In genomic region chr10:124290095-124290795, GRCh38 we compare ENCODE assay signal across 9 cellular contexts.
DNase-seq lines count a peak whose midpoint lies in the region; ATAC-seq and TF ChIP-seq lines count a peak whose summit lies in the region.
"Had no signal": no experiment of that assay in that cellular context is flagged by ENCODE, and none has a peak within 500 bp of the region (broad histone marks: within the 10 kb centered on the region; RNA-seq: fewer than 3 reads in every experiment).

No MANE protein-coding gene starts in this region.

- H3K4me3 ChIP-seq in gastroesophageal sphincter, result no peak overlapping the region
- no peak overlapping the region for H3K4me3 ChIP-seq in esophagus squamous epithelium

- H3K27ac ChIP-seq in gastroesophageal sphincter (no peak overlapping the region), esophagus squamous epithelium (peak overlapping the region in 2 of 4 donors; percentile 46 to 47)

- intact Hi-C loops in cardiac septum (cut with DNase I), result no loop called here
- intact Hi-C loops in esophagus squamous epithelium (cut with DNase I), result no loop called here
- intact Hi-C loops in activated CD4-positive, alpha-beta memory T cell treated with anti-CD3 and anti-CD28 coated beads for 36 hours (cut with micrococcal nuclease), result loop anchor here (10.0 kb wide), 1 partner anchor 95 kb away; no protein-coding TSS in a partner anchor

- no peak for TF ChIP-seq EP300 in gastroesophageal sphincter (IDR thresholded peaks at IDR 0.05)

- no peak overlapping the region for H3K27ac Mint-ChIP-seq in activated CD4-positive, alpha-beta memory T cell treated with anti-CD3 and anti-CD28 coated beads for 36 hours
- H3K27ac Mint-ChIP-seq: naive B cell had no signal

- no peak for TF ChIP-seq CTCF in gastroesophageal sphincter (IDR thresholded peaks at IDR 0.05)
- no peak for TF ChIP-seq CTCF in esophagus squamous epithelium (IDR thresholded peaks at IDR 0.05)

- DNase-seq in COLO668 (lab: John Stamatoyannopoulos, UW; ENCODE audit: unreplicated experiment) (peak; percentile 6), NCI-H345 treated with DMSO at 0.1 percent for 48 hours (lab: John Stamatoyannopoulos, UW; ENCODE audit: unreplicated experiment) (peak; percentile 2), cardiac septum (ENCODE audit: low spot score) (peak; percentile 76), esophagus squamous epithelium (lab: John Stamatoyannopoulos, UW) (no peak)
- DNase-seq in stimulated activated CD4-positive, alpha-beta T cell treated with anti-CD3 and anti-CD28 coated beads, Interleukin-2, amount 100 ng/mL, for 48 hours, result no peak
- DNase-seq in activated CD4-positive, alpha-beta memory T cell treated with anti-CD3 and anti-CD28 coated beads for 36 hours, result no peak
- DNase-seq: naive B cell had no signal

- no peaks in the 10 kb centered on the region for H3K9me3 Mint-ChIP-seq in activated CD4-positive, alpha-beta memory T cell treated with anti-CD3 and anti-CD28 coated beads for 36 hours

- 56 to 66% methylated on average over 4 of the region's 14 CpGs for WGBS in gastroesophageal sphincter (ENCODE audit: low coverage in 1 of 2), 2 donors
- 65 to 66% methylated on average over 11 to 14 of the region's 14 CpGs for WGBS in esophagus squamous epithelium, 2 donors

- CTCF ChIA-PET in activated CD4-positive, alpha-beta memory T cell treated with anti-CD3 and anti-CD28 coated beads for 36 hours (lab: Charles Lee), result interaction anchor here (1.6 kb wide), 1 partner anchor 294 kb away, joined by 3 read pairs; no protein-coding TSS in a partner anchor

- no peaks in the 10 kb centered on the region for H3K27me3 ChIP-seq in gastroesophageal sphincter
- H3K27me3 ChIP-seq in esophagus squamous epithelium, result peaks cover 0 to 14% (median 0%) of the 10 kb centered on the region in 4 donors

- H3K4me3 Mint-ChIP-seq in activated CD4-positive, alpha-beta memory T cell treated with anti-CD3 and anti-CD28 coated beads for 36 hours, result no peak overlapping the region
- H3K4me3 Mint-ChIP-seq: naive B cell had no signal

- H3K36me3 Mint-ChIP-seq in activated CD4-positive, alpha-beta memory T cell treated with anti-CD3 and anti-CD28 coated beads for 36 hours, result no peaks in the 10 kb centered on the region
- H3K36me3 Mint-ChIP-seq: naive B cell had no signal

- POLR2A ChIA-PET in activated CD4-positive, alpha-beta memory T cell treated with anti-CD3 and anti-CD28 coated beads for 36 hours (lab: Charles Lee), result no interaction called here

- peak; percentile 52 for ATAC-seq in GM21526 (IDR thresholded peaks at IDR 0.05; ENCODE audit: low FRiP score, unreplicated experiment)
- no peak for ATAC-seq in gastroesophageal sphincter

- H3K4me1 ChIP-seq in gastroesophageal sphincter (no peaks in the 10 kb centered on the region), esophagus squamous epithelium (peaks cover 1 to 24% (median 4%) of the 10 kb centered on the region in 3 donors)

- H3K9me3 ChIP-seq in gastroesophageal sphincter (no peaks in the 10 kb centered on the region), esophagus squamous epithelium (no peaks in the 10 kb centered on the region)

- peaks cover 3% of the 10 kb centered on the region for H3K4me1 Mint-ChIP-seq in activated CD4-positive, alpha-beta memory T cell treated with anti-CD3 and anti-CD28 coated beads for 36 hours (ENCODE audit: low read depth)

- TF ChIP-seq POLR2A in gastroesophageal sphincter (IDR thresholded peaks at IDR 0.05) (no peak), esophagus squamous epithelium (IDR thresholded peaks at IDR 0.05) (no peak)

- H3K36me3 ChIP-seq in gastroesophageal sphincter (no peaks in the 10 kb centered on the region), esophagus squamous epithelium (no peaks in the 10 kb centered on the region)

- no peaks in the 10 kb centered on the region for H3K27me3 Mint-ChIP-seq in activated CD4-positive, alpha-beta memory T cell treated with anti-CD3 and anti-CD28 coated beads for 36 hours
- H3K27me3 Mint-ChIP-seq: naive B cell had no signal

Comparison
In these comparisons a context has a peak if more than half of its experiments do, and no peak if none do; other contexts are left out.
1. DNase-seq: peak in COLO668 (single experiment), NCI-H345 treated with DMSO at 0.1 percent for 48 hours (single experiment) and cardiac septum (single experiment); none in stimulated activated CD4-positive, alpha-beta T cell treated with anti-CD3 and anti-CD28 coated beads, Interleukin-2, amount 100 ng/mL, for 48 hours (0 of 2), esophagus squamous epithelium (single experiment) and activated CD4-positive, alpha-beta memory T cell treated with anti-CD3 and anti-CD28 coated beads for 36 hours (single experiment).